In the genomic region with DNA sequence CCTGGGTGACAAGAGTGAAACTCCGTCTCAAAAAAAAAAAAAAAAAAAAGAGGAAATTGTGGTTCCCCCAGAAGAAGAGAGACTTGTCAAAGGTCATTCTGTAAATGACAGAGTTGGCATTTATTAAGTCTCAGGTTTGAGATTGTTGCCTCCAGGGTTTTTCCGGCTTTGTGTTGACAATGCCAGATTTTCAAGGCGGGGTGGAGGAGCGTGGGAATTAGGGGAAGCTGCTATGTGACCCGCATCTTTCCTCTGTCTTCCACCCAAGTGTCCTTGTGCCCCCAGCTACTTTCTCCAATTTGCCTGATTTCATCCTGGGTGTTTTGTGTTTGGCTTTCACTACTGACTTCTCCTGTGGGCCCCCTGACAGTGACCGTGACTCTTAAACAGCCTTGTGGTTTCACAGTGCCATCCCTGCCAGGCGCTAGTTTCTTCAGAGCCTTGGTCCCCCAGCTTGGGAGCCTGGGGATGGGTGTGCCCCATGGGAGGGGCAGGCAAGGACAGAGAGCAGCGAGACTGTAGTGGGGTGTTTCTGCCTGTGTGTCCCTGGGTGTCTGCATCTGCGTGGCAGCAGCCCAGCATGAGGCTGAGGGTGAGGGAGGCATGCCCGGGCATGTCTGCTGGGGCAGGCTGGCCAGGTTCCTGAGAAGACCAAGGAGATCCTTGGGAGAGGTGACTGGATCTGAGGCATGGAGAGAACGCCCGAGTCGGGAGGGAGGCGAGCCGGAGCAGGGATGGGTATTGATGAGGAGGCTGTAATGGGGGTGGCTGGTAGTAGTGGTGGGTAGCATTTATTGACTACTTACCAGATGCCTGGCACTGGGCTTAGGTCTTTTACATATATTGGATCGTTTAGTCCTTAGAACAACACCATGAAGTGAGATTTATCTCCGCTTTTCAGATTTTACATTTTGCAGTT, we compare ENCODE assay signal across 9 cellular contexts. TPM values are rescaled to one million over a fixed set of nuclear protein-coding genes. Genes with fewer than 3 reads are reported as not detected.
DNase-seq lines count a peak whose midpoint lies in the region; ATAC-seq, FAIRE-seq and TF ChIP-seq lines count a peak whose summit lies in the region.
"Had no signal": no experiment of that assay in that cellular context is flagged by ENCODE, and none has a peak within 500 bp of the region (broad histone marks: within the 10 kb centered on the region; RNA-seq: fewer than 3 reads in every experiment).

No MANE protein-coding gene starts in this region.

- peak overlapping the region in 4 of 5 donors; percentile 46 to 85 (median 64) for H3K27ac ChIP-seq in adrenal gland
- H3K27ac ChIP-seq in kidney (ENCODE audit: low read depth in 2 of 2, low read length in 2 of 2): peak overlapping the region in 1 of 2 donors; percentile 63

- ATAC-seq in GM18498 (IDR thresholded peaks at IDR 0.05; ENCODE audit: unreplicated experiment) (peak; percentile 45), HG02943 (IDR thresholded peaks at IDR 0.05; ENCODE audit: low read depth, unreplicated experiment) (peak; percentile 43)

- H3K27me3 ChIP-seq in adrenal gland: no peaks in the 10 kb centered on the region

- intact Hi-C loops in adrenal gland (cut with DNase I) (no loop called here), kidney (cut with DNase I) (no loop called here)

- WGBS in adrenal gland, 4 donors: 52 to 66% (median 62%) methylated on average over 14 to 17 of the region's 17 CpGs

- FAIRE-seq in kidney (lab: Jason Lieb, UNC): no peak

- H3K36me3 ChIP-seq in adrenal gland (replicated peaks in 1 of 2) (no peaks in the 10 kb centered on the region), kidney (ENCODE audit: control insufficient read depth in 1 of 2, insufficient read depth in 2 of 2, low read length in 2 of 2) (no peaks in the 10 kb centered on the region)

- H3K4me3 ChIP-seq in AG10803 (ENCODE audit: low read length): peak overlapping the region; percentile 44
- peak overlapping the region in 1 of 4 donors; percentile 29 for H3K4me3 ChIP-seq in adrenal gland
- no peak overlapping the region for H3K4me3 ChIP-seq in kidney (ENCODE audit: low read length in 2 of 2)
- H3K4me3 ChIP-seq: SK-N-MC had no signal

- TF ChIP-seq CTCF in AG10803 (conservative IDR thresholded peaks at IDR 0.05; ENCODE audit: low read length) (no peak), adrenal gland (IDR thresholded peaks at IDR 0.05) (no peak), kidney (IDR thresholded peaks at IDR 0.05; ENCODE audit: borderline replicate concordance, extremely low read depth, insufficient read depth) (no peak)

- DNase-seq in AG10803 (ENCODE audit: low read depth): peak; percentile 96
- DNase-seq in NCI-H526 treated with DMSO at 0.1 percent for 48 hours (lab: John Stamatoyannopoulos, UW): peak; percentile 83
- peak; percentile 54 to 88 (median 69) for DNase-seq in adrenal gland
- peak; percentile 74 for DNase-seq in kidney
- DNase-seq in stromal cell of bone marrow (ENCODE audit: low read depth): peak; percentile 55
- DNase-seq in NCI-H2029 (lab: John Stamatoyannopoulos, UW): no peak

- H3K9me3 ChIP-seq in adrenal gland (replicated peaks in 1 of 3) (no peaks in the 10 kb centered on the region), kidney (ENCODE audit: control insufficient read depth in 1 of 2, low read length in 2 of 2) (no peaks in the 10 kb centered on the region)

- H3K4me1 ChIP-seq in adrenal gland (replicated peaks in 1 of 2) (peaks cover 12 to 24% of the 10 kb centered on the region in 2 donors), kidney (ENCODE audit: control insufficient read depth in 1 of 2, insufficient read depth in 1 of 2, low read depth in 1 of 2, low read length in 2 of 2) (peaks cover 14 to 15% of the 10 kb centered on the region in 2 donors)

- peak overlapping the region in 1 of 2 donors; percentile 34 for H3K9ac ChIP-seq in kidney (ENCODE audit: low read length in 2 of 2)

- peak in 1 of 2 donors; percentile 21 for TF ChIP-seq POLR2A in adrenal gland (IDR thresholded peaks at IDR 0.05)

RNA-seq across cellular contexts. Expression of gene IER5, which starts 46.3 kb away (rescaled TPM):
- 10 to 100 TPM in 5 of 8 donors, 1 to 10 TPM in 3; 6.0 to 19.2 (median 10.9) TPM for total RNA-seq in adrenal gland
- polyA plus RNA-seq in adrenal gland: 1 to 10 TPM; 2.0 to 8.1 (median 7.5) TPM
- total RNA-seq in kidney: 11.0 TPM
- polyA plus RNA-seq in kidney (ENCODE audit: insufficient read depth, low read depth, low replicate concordance): 3.9 TPM
